Comparison of ENCODE assay signal across 1 cellular context in the genomic region with DNA sequence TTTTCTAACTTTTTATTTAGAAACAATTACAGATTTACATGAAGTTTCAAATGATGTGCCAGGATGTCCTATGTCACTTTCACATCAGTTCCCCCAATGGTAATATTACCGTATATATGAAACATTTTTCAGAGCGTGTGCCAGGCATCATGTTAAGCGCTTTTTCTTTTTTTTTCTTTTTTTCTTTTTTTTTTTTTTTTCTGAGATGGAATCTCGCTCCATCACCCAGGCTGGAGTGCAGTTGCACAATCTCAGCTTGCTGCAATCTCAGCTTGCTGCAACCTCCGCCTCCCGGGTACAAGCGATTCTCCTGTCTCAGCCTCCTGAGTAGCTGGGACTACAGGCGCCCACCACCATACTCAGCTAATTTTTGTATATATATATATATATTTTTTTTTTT.
TF ChIP-seq lines count a peak whose summit lies in the region.

No MANE protein-coding gene starts in this region.

TF ChIP-seq in HepG2, 621 proteins besides CTCF, POLR2A, EP300 and RAD21:
- no peak for TF ChIP-seq SUZ12 (IDR thresholded peaks at IDR 0.05; ENCODE audit: low read depth, low read length)
- no peak for TF ChIP-seq ZC3H13 (CRISPR knock-in tag; IDR thresholded peaks at IDR 0.05)
- TF ChIP-seq CEBPG (CRISPR knock-in tag; IDR thresholded peaks at IDR 0.05), result peak; percentile 47
- TF ChIP-seq, protein P1, sequence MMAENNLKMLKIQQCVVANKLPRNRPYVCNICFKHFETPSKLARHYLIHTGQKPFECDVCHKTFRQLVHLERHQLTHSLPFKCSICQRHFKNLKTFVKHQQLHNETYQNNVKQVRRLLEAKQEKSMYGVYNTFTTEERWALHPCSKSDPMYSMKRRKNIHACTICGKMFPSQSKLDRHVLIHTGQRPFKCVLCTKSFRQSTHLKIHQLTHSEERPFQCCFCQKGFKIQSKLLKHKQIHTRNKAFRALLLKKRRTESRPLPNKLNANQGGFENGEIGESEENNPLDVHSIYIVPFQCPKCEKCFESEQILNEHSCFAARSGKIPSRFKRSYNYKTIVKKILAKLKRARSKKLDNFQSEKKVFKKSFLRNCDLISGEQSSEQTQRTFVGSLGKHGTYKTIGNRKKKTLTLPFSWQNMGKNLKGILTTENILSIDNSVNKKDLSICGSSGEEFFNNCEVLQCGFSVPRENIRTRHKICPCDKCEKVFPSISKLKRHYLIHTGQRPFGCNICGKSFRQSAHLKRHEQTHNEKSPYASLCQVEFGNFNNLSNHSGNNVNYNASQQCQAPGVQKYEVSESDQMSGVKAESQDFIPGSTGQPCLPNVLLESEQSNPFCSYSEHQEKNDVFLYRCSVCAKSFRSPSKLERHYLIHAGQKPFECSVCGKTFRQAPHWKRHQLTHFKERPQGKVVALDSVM (CRISPR knock-in tag; IDR thresholded peaks at IDR 0.05), result no peak
- TF ChIP-seq, protein P2, sequence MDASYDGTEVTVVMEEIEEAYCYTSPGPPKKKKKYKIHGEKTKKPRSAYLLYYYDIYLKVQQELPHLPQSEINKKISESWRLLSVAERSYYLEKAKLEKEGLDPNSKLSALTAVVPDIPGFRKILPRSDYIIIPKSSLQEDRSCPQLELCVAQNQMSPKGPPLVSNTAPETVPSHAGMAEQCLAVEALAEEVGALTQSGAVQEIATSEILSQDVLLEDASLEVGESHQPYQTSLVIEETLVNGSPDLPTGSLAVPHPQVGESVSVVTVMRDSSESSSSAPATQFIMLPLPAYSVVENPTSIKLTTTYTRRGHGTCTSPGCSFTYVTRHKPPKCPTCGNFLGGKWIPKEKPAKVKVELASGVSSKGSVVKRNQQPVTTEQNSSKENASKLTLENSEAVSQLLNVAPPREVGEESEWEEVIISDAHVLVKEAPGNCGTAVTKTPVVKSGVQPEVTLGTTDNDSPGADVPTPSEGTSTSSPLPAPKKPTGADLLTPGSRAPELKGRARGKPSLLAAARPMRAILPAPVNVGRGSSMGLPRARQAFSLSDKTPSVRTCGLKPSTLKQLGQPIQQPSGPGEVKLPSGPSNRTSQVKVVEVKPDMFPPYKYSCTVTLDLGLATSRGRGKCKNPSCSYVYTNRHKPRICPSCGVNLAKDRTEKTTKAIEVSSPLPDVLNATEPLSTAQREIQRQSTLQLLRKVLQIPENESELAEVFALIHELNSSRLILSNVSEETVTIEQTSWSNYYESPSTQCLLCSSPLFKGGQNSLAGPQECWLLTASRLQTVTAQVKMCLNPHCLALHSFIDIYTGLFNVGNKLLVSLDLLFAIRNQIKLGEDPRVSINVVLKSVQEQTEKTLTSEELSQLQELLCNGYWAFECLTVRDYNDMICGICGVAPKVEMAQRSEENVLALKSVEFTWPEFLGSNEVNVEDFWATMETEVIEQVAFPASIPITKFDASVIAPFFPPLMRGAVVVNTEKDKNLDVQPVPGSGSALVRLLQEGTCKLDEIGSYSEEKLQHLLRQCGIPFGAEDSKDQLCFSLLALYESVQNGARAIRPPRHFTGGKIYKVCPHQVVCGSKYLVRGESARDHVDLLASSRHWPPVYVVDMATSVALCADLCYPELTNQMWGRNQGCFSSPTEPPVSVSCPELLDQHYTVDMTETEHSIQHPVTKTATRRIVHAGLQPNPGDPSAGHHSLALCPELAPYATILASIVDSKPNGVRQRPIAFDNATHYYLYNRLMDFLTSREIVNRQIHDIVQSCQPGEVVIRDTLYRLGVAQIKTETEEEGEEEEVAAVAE (CRISPR knock-in tag; IDR thresholded peaks at IDR 0.05; ENCODE audit: borderline replicate concordance), result no peak
- TF ChIP-seq GFI1 (CRISPR knock-in tag; IDR thresholded peaks at IDR 0.05; ENCODE audit: borderline replicate concordance), result 0 out of 2 replicates have a peak, but pooled peaks have one; percentile 35
- TF ChIP-seq CEBPB (IDR thresholded peaks at IDR 0.05; ENCODE audit: borderline replicate concordance, low read depth, low read length), result peak; percentile 39
- TF ChIP-seq, protein P3, sequence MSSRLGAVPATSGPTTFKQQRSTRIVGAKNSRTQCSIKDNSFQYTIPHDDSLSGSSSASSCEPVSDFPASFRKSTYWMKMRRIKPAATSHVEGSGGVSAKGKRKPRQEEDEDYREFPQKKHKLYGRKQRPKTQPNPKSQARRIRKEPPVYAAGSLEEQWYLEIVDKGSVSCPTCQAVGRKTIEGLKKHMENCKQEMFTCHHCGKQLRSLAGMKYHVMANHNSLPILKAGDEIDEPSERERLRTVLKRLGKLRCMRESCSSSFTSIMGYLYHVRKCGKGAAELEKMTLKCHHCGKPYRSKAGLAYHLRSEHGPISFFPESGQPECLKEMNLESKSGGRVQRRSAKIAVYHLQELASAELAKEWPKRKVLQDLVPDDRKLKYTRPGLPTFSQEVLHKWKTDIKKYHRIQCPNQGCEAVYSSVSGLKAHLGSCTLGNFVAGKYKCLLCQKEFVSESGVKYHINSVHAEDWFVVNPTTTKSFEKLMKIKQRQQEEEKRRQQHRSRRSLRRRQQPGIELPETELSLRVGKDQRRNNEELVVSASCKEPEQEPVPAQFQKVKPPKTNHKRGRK (CRISPR knock-in tag; IDR thresholded peaks at IDR 0.05), result no peak
